Comparison of ENCODE assay signal across 8 cellular contexts in genomic region chr12:7189398-7190267, GRCh38. TPM values are rescaled to one million over a fixed set of nuclear protein-coding genes. Genes with fewer than 3 reads are reported as not detected.
DNase-seq lines count a peak whose midpoint lies in the region; ATAC-seq and TF ChIP-seq lines count a peak whose summit lies in the region.

Gene PEX5, plus strand, starts transcription at chr12:7189686. Its CDS starts 692 bp downstream, at chr12:7190378.

- in situ Hi-C loops in ACHN (cut with HindIII; ENCODE audit: low pct_ligation_motif_present, low pct_unique_long_range_greater_than_20kb, low sequenced_read_pairs), result no loop called here
- in situ Hi-C loops in mammary epithelial cell (cut with MboI; ENCODE audit: low sequenced_read_pairs in 2 of 2), result no loop called here

- intact Hi-C loops in mammary epithelial cell (cut with micrococcal nuclease), result loop anchor here (2.0 kb wide), 2 partner anchors 27 to 263 kb away; partner anchors contain the start of gene ATN1

- no TSS peak for BruUV-seq in mammary epithelial cell (replicated peaks; lab: Mats Ljungman, UMichigan)

- peak within 1 kb of the TSS; percentile 90 for H3K4me2 ChIP-seq in mammary epithelial cell (ENCODE audit: insufficient read depth, low read depth, low read length)

- H4K20me1 ChIP-seq in mammary epithelial cell (ENCODE audit: insufficient read depth, low read length), result no peaks in the 10 kb centered on the region

- DNase-seq in ACHN, result peak; percentile 98
- DNase-seq in NCI-H2196 (lab: John Stamatoyannopoulos, UW; ENCODE audit: unreplicated experiment), result peak; percentile 73
- DNase-seq in mammary epithelial cell, result peak; percentile 89

- dilution Hi-C loops in mammary epithelial cell (cut with HindIII; ENCODE audit: low sequenced_read_pairs), result no loop called here

- TF ChIP-seq CTCF in WI38 (IDR thresholded peaks at IDR 0.05; ENCODE audit: low read depth, low read length), result no peak
- no peak for TF ChIP-seq CTCF in mammary epithelial cell (conservative IDR thresholded peaks at IDR 0.05 in 1 of 2, IDR thresholded peaks at IDR 0.05 in 1 of 2; ENCODE audit: extremely low read depth in 1 of 2, insufficient read depth in 1 of 2, low read depth in 1 of 2, low read length in 2 of 2)

- H3K4me3 ChIP-seq in WI38 (ENCODE audit: low read depth, low read length), result peak within 1 kb of the TSS; percentile 82
- H3K4me3 ChIP-seq in mammary epithelial cell (replicated peaks in 1 of 3; ENCODE audit: insufficient read depth in 1 of 3, low read depth in 2 of 3, low read length in 3 of 3), result peak within 1 kb of the TSS; percentile 45 to 99 (median 92)
- H3K4me3 ChIP-seq in iPS-20b (ENCODE audit: low read length), result peak within 1 kb of the TSS; percentile 84
- H3K4me3 ChIP-seq in skin epidermis, result peak within 1 kb of the TSS; percentile 50 to 93 (median 84)

- ATAC-seq in GM18870 (IDR thresholded peaks at IDR 0.05; ENCODE audit: unreplicated experiment) (peak; percentile 69), HG03135 (IDR thresholded peaks at IDR 0.05; ENCODE audit: unreplicated experiment) (peak; percentile 92)

- peaks cover 10% of the 10 kb centered on the region for H3K36me3 ChIP-seq in mammary epithelial cell (ENCODE audit: insufficient read depth, low read length)
- H3K36me3 ChIP-seq in iPS-20b (ENCODE audit: insufficient read depth, low read depth, low read length), result peaks cover 34% of the 10 kb centered on the region

- peaks cover 18% of the 10 kb centered on the region for H3K4me1 ChIP-seq in mammary epithelial cell (ENCODE audit: insufficient read depth, low read length)
- H3K4me1 ChIP-seq in iPS-20b (ENCODE audit: insufficient read depth, low read length), result peaks cover 3% of the 10 kb centered on the region; the same call in 1 of the 2 replicates

- WGBS in mammary epithelial cell (ENCODE audit: low coverage, missing lambda C conversion rate), result 4% methylated on average over 25 of the region's 68 CpGs

- peak within 1 kb of the TSS; percentile 96 for H2AFZ ChIP-seq in mammary epithelial cell (ENCODE audit: low read depth, low read length)

- H3K27ac ChIP-seq in mammary epithelial cell (ENCODE audit: insufficient read depth, low read depth, low read length) (peak within 1 kb of the TSS; percentile 76), iPS-20b (ENCODE audit: low read length) (peak within 1 kb of the TSS; percentile 82), skin epidermis (peak within 1 kb of the TSS; percentile 54 to 99 (median 91))

- no peaks in the 10 kb centered on the region for H3K27me3 ChIP-seq in mammary epithelial cell (ENCODE audit: insufficient read depth, low read length)
- H3K27me3 ChIP-seq in iPS-20b (ENCODE audit: insufficient read depth, low read length), result no peaks in the 10 kb centered on the region

- peak within 1 kb of the TSS; percentile 66 for H3K9ac ChIP-seq in mammary epithelial cell (ENCODE audit: insufficient read depth, low read length)
- peak within 1 kb of the TSS; percentile 86; the same call in 1 of the 2 replicates for H3K9ac ChIP-seq in iPS-20b (ENCODE audit: low read depth, low read length)

- CTCF ChIA-PET in mammary epithelial cell (lab: Charles Lee; ENCODE audit: low non-redundant PET), result interaction anchor here (0.5 kb wide), 1 partner anchor 1419 kb away, joined by 3 read pairs; no protein-coding TSS in a partner anchor

- no peaks in the 10 kb centered on the region for H3K9me3 ChIP-seq in mammary epithelial cell (replicated peaks; ENCODE audit: insufficient read depth, low read length)
- H3K9me3 ChIP-seq in iPS-20b (ENCODE audit: insufficient read depth, low read depth, low read length), result no peaks in the 10 kb centered on the region

- peaks cover 21% of the 10 kb centered on the region for H3K79me2 ChIP-seq in mammary epithelial cell (ENCODE audit: insufficient read depth, low read length)

RNA-seq across cellular contexts. Expression of gene PEX5, which starts in this region (rescaled TPM):
- total RNA-seq in mammary epithelial cell, result 10 to 100 TPM; 25.0 to 25.5 TPM
- polyA plus RNA-seq in mammary epithelial cell, result 14.0 TPM
- 6.7 TPM for polyA minus RNA-seq in mammary epithelial cell

Comparison
In these comparisons a context has a peak if more than half of its experiments do, and no peak if none do; other contexts are left out.
1. Peak in every context shown above with its lines: DNase-seq, ATAC-seq, H3K4me3 ChIP-seq and H3K27ac ChIP-seq.